7 cellular contexts compared by ENCODE assay signal in the genomic region with DNA sequence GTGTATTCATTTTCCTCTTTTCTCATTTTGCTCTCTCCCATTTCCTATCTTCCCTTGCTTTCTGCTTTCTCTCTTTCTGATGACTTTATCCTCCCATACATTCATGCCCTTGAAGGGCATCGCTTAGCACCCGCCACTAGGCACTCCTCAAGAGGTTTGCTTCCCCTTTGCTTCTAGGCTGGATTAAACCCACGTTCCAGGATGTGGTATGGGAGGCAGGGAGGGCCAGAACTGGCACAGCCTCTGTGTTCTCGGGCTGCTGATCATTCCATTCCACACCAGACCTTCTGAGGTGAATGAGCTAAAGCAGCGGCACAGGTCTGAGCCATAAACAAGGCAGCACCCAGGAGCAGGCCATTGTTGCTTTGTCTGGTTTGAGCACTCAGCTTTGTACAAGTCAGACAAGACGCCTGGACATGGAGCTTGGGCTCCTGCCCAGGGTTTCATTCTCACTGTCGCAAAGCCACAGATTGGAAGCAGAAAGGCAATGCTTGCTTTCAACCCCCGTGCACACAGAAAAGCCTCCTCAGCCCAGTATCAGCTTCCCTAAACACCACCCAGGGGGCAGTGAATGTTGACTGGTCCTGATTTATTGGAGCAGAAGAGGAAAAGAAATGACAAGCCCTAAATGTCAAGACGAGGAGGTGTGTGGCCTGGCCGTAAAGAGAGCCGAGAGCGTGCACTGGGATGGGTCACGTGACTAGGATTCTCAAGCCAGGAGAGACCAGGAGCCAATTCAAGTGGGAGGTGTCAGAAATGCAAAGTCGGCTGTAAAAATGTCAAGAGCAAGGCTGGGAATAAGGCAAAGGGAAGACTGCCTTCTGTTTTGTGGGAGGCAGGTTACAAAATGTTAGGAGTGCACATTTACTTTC.
A peak's percentile ranks its signal among the peaks of the same experiment; 100 is the strongest.
DNase-seq lines count a peak whose midpoint lies in the region; ATAC-seq and TF ChIP-seq lines count a peak whose summit lies in the region.

No MANE protein-coding gene starts in this region.

- intact Hi-C loops in mucosa of descending colon (cut with DNase I, micrococcal nuclease): no loop called here

- H3K4me3 ChIP-seq in endodermal cell (ENCODE audit: low read length) (no peak overlapping the region), mucosa of descending colon (no peak overlapping the region), tibial nerve (peak overlapping the region in 1 of 4 donors; percentile 26)
- no peak overlapping the region for H3K4me3 ChIP-seq in CD8-positive, alpha-beta memory T cell (ENCODE audit: low read length)

- no peaks in the 10 kb centered on the region for H3K9me3 ChIP-seq in endodermal cell (ENCODE audit: control insufficient read depth, low read length)
- no peaks in the 10 kb centered on the region for H3K9me3 ChIP-seq in mucosa of descending colon
- H3K9me3 ChIP-seq in tibial nerve: no peaks in the 10 kb centered on the region
- no peaks in the 10 kb centered on the region for H3K9me3 ChIP-seq in CD8-positive, alpha-beta memory T cell (ENCODE audit: low read length)

- CTCF ChIA-PET in CD8-positive, alpha-beta memory T cell (lab: Charles Lee): no interaction called here

- H3K27ac Mint-ChIP-seq in endodermal cell: no peak overlapping the region
- H3K27ac Mint-ChIP-seq in CD8-positive, alpha-beta memory T cell: peak overlapping the region in 1 of 8 donors; percentile 33

- WGBS in endodermal cell (ENCODE audit: insufficient coverage in 1 of 2, insufficient read length in 1 of 2), 2 experiments: 48 to 73% methylated on average over 8 to 14 of the region's 14 CpGs
- 31 to 34% methylated on average over 14 of the region's 14 CpGs for WGBS in tibial nerve, 2 donors

- peaks cover 36% of the 10 kb centered on the region for H3K4me1 Mint-ChIP-seq in endodermal cell
- H3K4me1 Mint-ChIP-seq in CD8-positive, alpha-beta memory T cell: no peaks in the 10 kb centered on the region

- H3K36me3 ChIP-seq in endodermal cell (ENCODE audit: control insufficient read depth, insufficient read depth, low read length) (no peaks in the 10 kb centered on the region), mucosa of descending colon (ENCODE audit: low read depth) (no peaks in the 10 kb centered on the region), tibial nerve (no peaks in the 10 kb centered on the region)
- no peaks in the 10 kb centered on the region for H3K36me3 ChIP-seq in CD8-positive, alpha-beta memory T cell (ENCODE audit: insufficient read depth, low read length)

- H3K27ac ChIP-seq in endodermal cell (ENCODE audit: low read depth, low read length) (no peak overlapping the region), tibial nerve (peak overlapping the region in 2 of 4 donors; percentile 14 to 72)
- H3K27ac ChIP-seq in CD8-positive, alpha-beta memory T cell (ENCODE audit: low read depth, low read length): no peak overlapping the region

- POLR2A ChIA-PET in CD8-positive, alpha-beta memory T cell (lab: Charles Lee): no interaction called here

- no peaks in the 10 kb centered on the region for H3K9me3 Mint-ChIP-seq in endodermal cell
- peaks cover 0 to 2% (median 0%) of the 10 kb centered on the region in 5 donors for H3K9me3 Mint-ChIP-seq in CD8-positive, alpha-beta memory T cell

- H3K9ac ChIP-seq in endodermal cell (ENCODE audit: extremely low read depth, low read length, poor library complexity, severe bottlenecking): no peak overlapping the region

- TF ChIP-seq EP300 in tibial nerve (IDR thresholded peaks at IDR 0.05): peak in 1 of 2 donors; percentile 37

- no peak for TF ChIP-seq POLR2A in tibial nerve (IDR thresholded peaks at IDR 0.05)
- no peak for TF ChIP-seq POLR2A in erythroblast (IDR thresholded peaks at IDR 0.05; ENCODE audit: low read length)

- H3K27me3 ChIP-seq in endodermal cell (ENCODE audit: control insufficient read depth, insufficient read depth, low read length, poor library complexity, severe bottlenecking) (no peaks in the 10 kb centered on the region), tibial nerve (no peaks in the 10 kb centered on the region)
- H3K27me3 ChIP-seq in CD8-positive, alpha-beta memory T cell (ENCODE audit: insufficient read depth, low read length, poor library complexity, severe bottlenecking): no peaks in the 10 kb centered on the region

- no peaks in the 10 kb centered on the region for H3K36me3 Mint-ChIP-seq in endodermal cell (ENCODE audit: low read depth)
- no peaks in the 10 kb centered on the region for H3K36me3 Mint-ChIP-seq in CD8-positive, alpha-beta memory T cell

- DNase-seq in NCI-H2196 (lab: John Stamatoyannopoulos, UW; ENCODE audit: unreplicated experiment) (peak; percentile 44), endodermal cell (peak; percentile 69), mucosa of descending colon (peak; percentile 55 to 82 (median 61)), tibial nerve (ENCODE audit: low spot score in 2 of 2) (peak; percentile 33 to 59), erythroblast (lab: John Stamatoyannopoulos, UW) (no peak), SIG-M5 treated with dmso at 0.1 percent for 504 hours (lab: John Stamatoyannopoulos, UW; ENCODE audit: unreplicated experiment) (no peak)
- no peak for DNase-seq in CD8-positive, alpha-beta memory T cell

- H3K27me3 Mint-ChIP-seq in endodermal cell (ENCODE audit: insufficient read depth): peaks cover 2% of the 10 kb centered on the region
- peaks cover 0 to 2% of the 10 kb centered on the region in 2 donors for H3K27me3 Mint-ChIP-seq in CD8-positive, alpha-beta memory T cell

- no peak overlapping the region for H3K4me3 Mint-ChIP-seq in endodermal cell
- no peak overlapping the region for H3K4me3 Mint-ChIP-seq in CD8-positive, alpha-beta memory T cell

- ATAC-seq in mucosa of descending colon: peak; percentile 93

- no peaks in the 10 kb centered on the region for H3K4me1 ChIP-seq in endodermal cell (ENCODE audit: control insufficient read depth, insufficient read depth, low read length)
- peaks cover 9% of the 10 kb centered on the region for H3K4me1 ChIP-seq in mucosa of descending colon (ENCODE audit: low read depth)
- H3K4me1 ChIP-seq in tibial nerve: peaks cover 0 to 46% (median 6%) of the 10 kb centered on the region in 4 donors
- H3K4me1 ChIP-seq in CD8-positive, alpha-beta memory T cell (ENCODE audit: insufficient read depth, low read length): no peaks in the 10 kb centered on the region

- TF ChIP-seq CTCF in endodermal cell (conservative IDR thresholded peaks at IDR 0.05): no peak
- no peak for TF ChIP-seq CTCF in mucosa of descending colon (IDR thresholded peaks at IDR 0.05)
- no peak for TF ChIP-seq CTCF in tibial nerve (IDR thresholded peaks at IDR 0.05)

Comparison
In these comparisons a context has a peak if more than half of its experiments do, and no peak if none do; other contexts are left out.
1. DNase-seq: peak in NCI-H2196 (single experiment), endodermal cell (single experiment), mucosa of descending colon (3 of 3) and tibial nerve (2 of 2); none in erythroblast (0 of 2), CD8-positive, alpha-beta memory T cell (0 of 5) and SIG-M5 treated with dmso at 0.1 percent for 504 hours (single experiment).